Comparison of ENCODE assay signal across 8 cellular contexts in genomic region chr15:85485956-85486567, GRCh38.
DNase-seq lines count a peak whose midpoint lies in the region; ATAC-seq and TF ChIP-seq lines count a peak whose summit lies in the region.

No MANE protein-coding gene starts in this region.

- H3K9me3 ChIP-seq in IMR-90 (ENCODE audit: control insufficient read depth, insufficient read depth, low read length) (no peaks in the 10 kb centered on the region), psoas muscle (no peaks in the 10 kb centered on the region)

- H3K27me3 Mint-ChIP-seq in activated naive CD4-positive, alpha-beta T cell treated with anti-CD3 and anti-CD28 coated beads for 36 hours (ENCODE audit: low read depth): no peaks in the 10 kb centered on the region

- H3K4me1 Mint-ChIP-seq in activated naive CD4-positive, alpha-beta T cell treated with anti-CD3 and anti-CD28 coated beads for 36 hours (ENCODE audit: low read depth): peaks cover 61% of the 10 kb centered on the region

- no peak overlapping the region for H4K5ac ChIP-seq in IMR-90 (ENCODE audit: low read depth, low read length)

- no peak for TF ChIP-seq POLR2A in IMR-90 (IDR thresholded peaks at IDR 0.05; ENCODE audit: low read depth, low read length)

- H3K4me1 ChIP-seq in IMR-90 (ENCODE audit: control insufficient read depth, insufficient read depth, low read length): peaks cover 4% of the 10 kb centered on the region
- H3K4me1 ChIP-seq in psoas muscle: peaks cover 6% of the 10 kb centered on the region

- dilution Hi-C loops in IMR-90 (cut with HindIII; ENCODE audit: low sequenced_read_pairs, unreplicated experiment): no loop called here

- no peaks in the 10 kb centered on the region; the same call in 1 of the 2 replicates for H4K20me1 ChIP-seq in IMR-90 (ENCODE audit: insufficient read depth, low read length)

- intact Hi-C loops in IMR-90 (cut with micrococcal nuclease): loop anchor here (2.0 to 10.0 kb wide), 3 partner anchors 219 to 345 kb away; no protein-coding TSS in a partner anchor
- intact Hi-C loops in activated naive CD4-positive, alpha-beta T cell treated with anti-CD3 and anti-CD28 coated beads for 36 hours (cut with micrococcal nuclease): loop anchor here (1.0 to 5.0 kb wide), 9 partner anchors 19 to 354 kb away; no protein-coding TSS in a partner anchor
- intact Hi-C loops in psoas muscle (cut with DNase I): loop anchor here in 1 of 2 donors (10.0 kb wide), 1 partner anchor 219 kb away; no protein-coding TSS in a partner anchor

- in situ Hi-C loops in IMR-90 (cut with MboI; ENCODE audit: low sequenced_read_pairs): loop anchor here (10.0 kb wide), 1 partner anchor 349 kb away; no protein-coding TSS in a partner anchor

- no peak overlapping the region for H3K4me3 ChIP-seq in IMR-90 (ENCODE audit: insufficient read depth, low read depth, low read length)
- no peak overlapping the region for H3K4me3 ChIP-seq in psoas muscle

- DNase-seq in DMS153 (lab: John Stamatoyannopoulos, UW) (peak; percentile 41), IMR-90 (peak; percentile 81), OCI-M2 (lab: John Stamatoyannopoulos, UW; ENCODE audit: unreplicated experiment) (peak; percentile 5), glomerular visceral epithelial cell (ENCODE audit: extremely low spot score) (peak; percentile 82), psoas muscle (no peak)
- DNase-seq in activated naive CD4-positive, alpha-beta T cell treated with anti-CD3 and anti-CD28 coated beads for 36 hours: peak; percentile 76

- no peak overlapping the region for H3K27ac ChIP-seq in IMR-90 (ENCODE audit: insufficient read depth, low read length)
- no peak overlapping the region for H3K27ac ChIP-seq in psoas muscle

- CTCF ChIA-PET in IMR-90 (lab: Yijun Ruan, JAX): interaction anchor here (0.6 kb wide), 2 partner anchors 74 to 120 kb away, joined by 3 to 4 read pairs; no protein-coding TSS in a partner anchor
- CTCF ChIA-PET in activated naive CD4-positive, alpha-beta T cell treated with anti-CD3 and anti-CD28 coated beads for 36 hours (lab: Charles Lee): interaction anchor here (0.6 to 1.9 kb wide), 11 partner anchors 9 to 767 kb away, joined by 3 to 6 read pairs (median 4); no protein-coding TSS in a partner anchor

- peaks cover 4% of the 10 kb centered on the region for H3K36me3 Mint-ChIP-seq in activated naive CD4-positive, alpha-beta T cell treated with anti-CD3 and anti-CD28 coated beads for 36 hours (ENCODE audit: low read depth)

- no peak overlapping the region for H2BK15ac ChIP-seq in IMR-90 (ENCODE audit: low read depth, low read length)

- H2BK5ac ChIP-seq in IMR-90 (ENCODE audit: low read depth, low read length, poor library complexity, severe bottlenecking): no peak overlapping the region

- BruUV-seq in IMR-90 (replicated peaks; lab: Mats Ljungman, UMichigan): no TSS peak

- peak; percentile 83 for ATAC-seq in GM21360 (IDR thresholded peaks at IDR 0.05; ENCODE audit: unreplicated experiment)
- ATAC-seq in IMR-90 (ENCODE audit: low read depth): peak; percentile 61
- peak; percentile 80 to 91 (median 88) for ATAC-seq in psoas muscle
- no peak for ATAC-seq in HG02970 (IDR thresholded peaks at IDR 0.05; ENCODE audit: low FRiP score, unreplicated experiment)

- H4K91ac ChIP-seq in IMR-90 (ENCODE audit: insufficient read depth, low read depth, low read length): no peak overlapping the region

- no peak overlapping the region for H3K9ac ChIP-seq in IMR-90 (ENCODE audit: low read depth, low read length)

- no peak overlapping the region for H3K18ac ChIP-seq in IMR-90 (ENCODE audit: low read depth, low read length)

- H3K9me3 Mint-ChIP-seq in activated naive CD4-positive, alpha-beta T cell treated with anti-CD3 and anti-CD28 coated beads for 36 hours: no peaks in the 10 kb centered on the region

- H2AFZ ChIP-seq in IMR-90 (replicated peaks; ENCODE audit: low read length, poor library complexity): no peak overlapping the region

- POLR2A ChIA-PET in IMR-90 (lab: Charles Lee; ENCODE audit: unreplicated experiment): no interaction called here

- peaks cover 8% of the 10 kb centered on the region; the same call in 1 of the 2 replicates for H3K9me1 ChIP-seq in IMR-90 (ENCODE audit: insufficient read depth, low read length)

- H3K79me1 ChIP-seq in IMR-90 (ENCODE audit: low read depth in 1 of 2, low read length in 2 of 2): peaks cover 24 to 61% of the 10 kb centered on the region in 2 experiments

- H3K36me3 ChIP-seq in IMR-90 (ENCODE audit: control insufficient read depth, insufficient read depth, low read length) (peaks cover 2% of the 10 kb centered on the region; the same call in 1 of the 2 replicates), psoas muscle (ENCODE audit: insufficient read depth in 1 of 2, low read depth in 1 of 2) (no peaks in the 10 kb centered on the region)

- no peak overlapping the region for H3K4me3 Mint-ChIP-seq in activated naive CD4-positive, alpha-beta T cell treated with anti-CD3 and anti-CD28 coated beads for 36 hours

- H3K14ac ChIP-seq in IMR-90 (replicated peaks; ENCODE audit: low read depth, low read length): no peak overlapping the region

- no peak overlapping the region for H2BK20ac ChIP-seq in IMR-90 (ENCODE audit: low read depth, low read length)

- H3K4me2 ChIP-seq in IMR-90 (ENCODE audit: low read depth, low read length): no peak overlapping the region

- no peak overlapping the region for H4K8ac ChIP-seq in IMR-90 (ENCODE audit: low read depth in 2 of 2, low read length in 2 of 2)

- peak; percentile 81 for TF ChIP-seq RAD21 in IMR-90 (IDR thresholded peaks at IDR 0.05; ENCODE audit: low read length)

- no peak overlapping the region for H2AK9ac ChIP-seq in IMR-90 (replicated peaks; ENCODE audit: low read depth, low read length, poor library complexity)

- H3K4ac ChIP-seq in IMR-90 (ENCODE audit: low read depth, low read length): no peak overlapping the region

- no peak overlapping the region for H3K23ac ChIP-seq in IMR-90 (ENCODE audit: low read depth, low read length)

- no peak overlapping the region for H3K56ac ChIP-seq in IMR-90 (ENCODE audit: extremely low read depth, insufficient read depth, low read length)

- H2BK120ac ChIP-seq in IMR-90 (ENCODE audit: low read depth, low read length): no peak overlapping the region

- H3K27me3 ChIP-seq in IMR-90 (ENCODE audit: control insufficient read depth, insufficient read depth, low read length) (no peaks in the 10 kb centered on the region), psoas muscle (ENCODE audit: insufficient read depth in 3 of 3, low read length in 2 of 3) (no peaks in the 10 kb centered on the region)

- TF ChIP-seq CTCF in IMR-90 (conservative IDR thresholded peaks at IDR 0.05; ENCODE audit: low read depth, low read length) (peak; percentile 68), psoas muscle (IDR thresholded peaks at IDR 0.05) (peak; percentile 66)

- no peak overlapping the region for H3K27ac Mint-ChIP-seq in activated naive CD4-positive, alpha-beta T cell treated with anti-CD3 and anti-CD28 coated beads for 36 hours

- no peak overlapping the region for H2AK5ac ChIP-seq in IMR-90 (ENCODE audit: low read depth, low read length)

TF ChIP-seq in IMR-90, 13 proteins besides CTCF, POLR2A, EP300 and RAD21:
- TF ChIP-seq SMC3 (IDR thresholded peaks at IDR 0.05; ENCODE audit: low read depth, low read length) (peak; percentile 67), RCOR1 (IDR thresholded peaks at IDR 0.05; ENCODE audit: insufficient replicate concordance, low read length) (no peak)

Comparison
In these comparisons a context has a peak if more than half of its experiments do, and no peak if none do; other contexts are left out.
1. DNase-seq: peak in DMS153 (single experiment), IMR-90 (single experiment), OCI-M2 (single experiment), activated naive CD4-positive, alpha-beta T cell treated with anti-CD3 and anti-CD28 coated beads for 36 hours (single experiment) and glomerular visceral epithelial cell (single experiment); none in psoas muscle (0 of 2).